19 cellular contexts compared by ENCODE assay signal in genomic region chr6:157538698-157539097, GRCh38.
A peak's percentile ranks its signal among the peaks of the same experiment; 100 is the strongest.
DNase-seq lines count a peak whose midpoint lies in the region; ATAC-seq and TF ChIP-seq lines count a peak whose summit lies in the region.
"Had no signal": no experiment of that assay in that cellular context is flagged by ENCODE, and none has a peak within 500 bp of the region (broad histone marks: within the 10 kb centered on the region; RNA-seq: fewer than 3 reads in every experiment).

No MANE protein-coding gene starts in this region.

- no peak for TF ChIP-seq CTCF in endothelial cell (IDR thresholded peaks at IDR 0.05; ENCODE audit: unreplicated experiment)

- peak overlapping the region; percentile 71 for H3K27ac Mint-ChIP-seq in T-helper 1 cell treated with Interleukin-12 subunit alpha and Interleukin-12 subunit beta and Interleukin-4 antibody, amounts not matched to agents 30 μg/mL and 1 μg/mL, for 36 hours
- H3K27ac Mint-ChIP-seq in IgD-negative memory B cell, result peak overlapping the region in 2 of 3 donors; percentile 71 to 96
- peak overlapping the region; percentile 68 for H3K27ac Mint-ChIP-seq in endothelial cell (ENCODE audit: unreplicated experiment)
- peak overlapping the region; percentile 65 for H3K27ac Mint-ChIP-seq in stimulated activated effector memory CD8-positive, alpha-beta T cell treated with anti-CD3 and anti-CD28 coated beads, Interleukin-12 subunit alpha, Interleukin-12 subunit beta, amount 100 ng/mL, for 72 hours
- H3K27ac Mint-ChIP-seq: activated T-helper 2 cell treated with anti-CD3 and anti-CD28 coated beads, Interferon-gamma antibody, Interleukin-2, Interleukin-4, amounts not matched to agents 10 μg/mL and 5 μg/mL and 100 μg/mL, durations not matched to agents 14 hours and 24 hours and 36 hours had no signal

- peaks cover 39% of the 10 kb centered on the region for H3K4me1 Mint-ChIP-seq in T-helper 1 cell treated with Interleukin-12 subunit alpha and Interleukin-12 subunit beta and Interleukin-4 antibody, amounts not matched to agents 30 μg/mL and 1 μg/mL, for 36 hours (ENCODE audit: low read depth)
- H3K4me1 Mint-ChIP-seq in IgD-negative memory B cell, result peaks cover 46 to 72% (median 53%) of the 10 kb centered on the region in 3 donors
- peaks cover 34% of the 10 kb centered on the region for H3K4me1 Mint-ChIP-seq in endothelial cell (ENCODE audit: unreplicated experiment)
- H3K4me1 Mint-ChIP-seq in stimulated activated effector memory CD8-positive, alpha-beta T cell treated with anti-CD3 and anti-CD28 coated beads, Interleukin-12 subunit alpha, Interleukin-12 subunit beta, amount 100 ng/mL, for 72 hours, result peaks cover 52% of the 10 kb centered on the region

- peaks cover 21% of the 10 kb centered on the region for H3K36me3 Mint-ChIP-seq in T-helper 1 cell treated with Interleukin-12 subunit alpha and Interleukin-12 subunit beta and Interleukin-4 antibody, amounts not matched to agents 30 μg/mL and 1 μg/mL, for 36 hours (ENCODE audit: low read depth)
- H3K36me3 Mint-ChIP-seq in IgD-negative memory B cell (peaks cover 3% of the 10 kb centered on the region), endothelial cell (ENCODE audit: low read depth, unreplicated experiment) (peaks cover 20% of the 10 kb centered on the region)
- H3K36me3 Mint-ChIP-seq in stimulated activated effector memory CD8-positive, alpha-beta T cell treated with anti-CD3 and anti-CD28 coated beads, Interleukin-12 subunit alpha, Interleukin-12 subunit beta, amount 100 ng/mL, for 72 hours, result no peaks in the 10 kb centered on the region

- DNase-seq in T-helper 1 cell (no peak), endothelial cell (ENCODE audit: low spot score) (no peak), NCI-H2107 treated with DMSO at 0.1 percent for 48 hours (lab: John Stamatoyannopoulos, UW; ENCODE audit: unreplicated experiment) (no peak), HK-2 (ENCODE audit: unreplicated experiment) (no peak)
- no peak for DNase-seq in stimulated activated effector memory CD8-positive, alpha-beta T cell treated with anti-CD3 and anti-CD28 coated beads, Interleukin-12 subunit alpha, Interleukin-12 subunit beta, amount 100 ng/mL, for 72 hours (ENCODE audit: low spot score in 2 of 2)
- DNase-seq: cortex of kidney, EL, heart left ventricle, midbrain, NCI-H1048, NCI-H1930, PC-3, SHP77, sigmoid colon had no signal

- peaks cover 7% of the 10 kb centered on the region for H3K27me3 Mint-ChIP-seq in T-helper 1 cell treated with Interleukin-12 subunit alpha and Interleukin-12 subunit beta and Interleukin-4 antibody, amounts not matched to agents 30 μg/mL and 1 μg/mL, for 36 hours (ENCODE audit: low read depth)
- H3K27me3 Mint-ChIP-seq in IgD-negative memory B cell (no peaks in the 10 kb centered on the region), endothelial cell (ENCODE audit: unreplicated experiment) (no peaks in the 10 kb centered on the region)

- ATAC-seq in stimulated activated effector memory CD8-positive, alpha-beta T cell treated with anti-CD3 and anti-CD28 coated beads, Interleukin-12 subunit alpha, Interleukin-12 subunit beta, amount 100 ng/mL, for 72 hours, result no peak
- no peak for ATAC-seq in GM19452 (IDR thresholded peaks at IDR 0.05; ENCODE audit: unreplicated experiment)
- ATAC-seq: heart left ventricle, PC-3 had no signal

- no peak overlapping the region for H3K4me3 Mint-ChIP-seq in T-helper 1 cell treated with Interleukin-12 subunit alpha and Interleukin-12 subunit beta and Interleukin-4 antibody, amounts not matched to agents 30 μg/mL and 1 μg/mL, for 36 hours
- peak overlapping the region; percentile 42 to 82 (median 65) for H3K4me3 Mint-ChIP-seq in IgD-negative memory B cell
- H3K4me3 Mint-ChIP-seq in endothelial cell (ENCODE audit: unreplicated experiment), result peak overlapping the region; percentile 16
- H3K4me3 Mint-ChIP-seq in stimulated activated effector memory CD8-positive, alpha-beta T cell treated with anti-CD3 and anti-CD28 coated beads, Interleukin-12 subunit alpha, Interleukin-12 subunit beta, amount 100 ng/mL, for 72 hours, result no peak overlapping the region
- H3K4me3 Mint-ChIP-seq: neural progenitor cell had no signal

- no peaks in the 10 kb centered on the region for H3K9me3 Mint-ChIP-seq in T-helper 1 cell treated with Interleukin-12 subunit alpha and Interleukin-12 subunit beta and Interleukin-4 antibody, amounts not matched to agents 30 μg/mL and 1 μg/mL, for 36 hours
- peaks cover 0 to 1% (median 0%) of the 10 kb centered on the region in 3 donors for H3K9me3 Mint-ChIP-seq in IgD-negative memory B cell
- H3K9me3 Mint-ChIP-seq in endothelial cell (ENCODE audit: unreplicated experiment), result no peaks in the 10 kb centered on the region
- H3K9me3 Mint-ChIP-seq in stimulated activated effector memory CD8-positive, alpha-beta T cell treated with anti-CD3 and anti-CD28 coated beads, Interleukin-12 subunit alpha, Interleukin-12 subunit beta, amount 100 ng/mL, for 72 hours, result no peaks in the 10 kb centered on the region
- H3K9me3 Mint-ChIP-seq: activated T-helper 2 cell treated with anti-CD3 and anti-CD28 coated beads, Interferon-gamma antibody, Interleukin-2, Interleukin-4, amounts not matched to agents 10 μg/mL and 5 μg/mL and 100 μg/mL, durations not matched to agents 14 hours and 24 hours and 36 hours had no signal

Comparison
In these comparisons a context has a peak if more than half of its experiments do, and no peak if none do; other contexts are left out.
1. H3K4me3 Mint-ChIP-seq: peak in IgD-negative memory B cell (4 of 4) and endothelial cell (single experiment); none in T-helper 1 cell treated with Interleukin-12 subunit alpha and Interleukin-12 subunit beta and Interleukin-4 antibody, amounts not matched to agents 30 μg/mL and 1 μg/mL, for 36 hours (single experiment) and stimulated activated effector memory CD8-positive, alpha-beta T cell treated with anti-CD3 and anti-CD28 coated beads, Interleukin-12 subunit alpha, Interleukin-12 subunit beta, amount 100 ng/mL, for 72 hours (single experiment).
2. Peak in every context shown above with its lines, with median percentiles within 50 percentile points of each other: H3K27ac Mint-ChIP-seq.